ENCODE assay signal across 1 cellular context in genomic region chr17:51152766-51153209, GRCh38.
A peak's percentile ranks its signal among the peaks of the same experiment; 100 is the strongest.
TF ChIP-seq lines count a peak whose summit lies in the region.

No MANE protein-coding gene starts in this region.

TF ChIP-seq in K562, 482 proteins besides CTCF, POLR2A, EP300 and RAD21 (continued from another document):
- TF ChIP-seq ZNF3 (CRISPR knock-in tag; IDR thresholded peaks at IDR 0.05) (no peak), COPS2 (conservative IDR thresholded peaks at IDR 0.05) (no peak), ZNF57 (CRISPR knock-in tag; IDR thresholded peaks at IDR 0.05) (no peak), CHCHD3 (CRISPR knock-in tag; IDR thresholded peaks at IDR 0.05) (no peak), SMARCA5 (IDR thresholded peaks at IDR 0.05) (peak; percentile 56; the same call in 1 of the 2 replicates), ZFPM2 (CRISPR knock-in tag; IDR thresholded peaks at IDR 0.05) (no peak), MAFG (tag; conservative IDR thresholded peaks at IDR 0.05) (0 out of 2 replicates have a peak, but pooled peaks have one; percentile 19), JUND (IDR thresholded peaks at IDR 0.05; ENCODE audit: borderline replicate concordance, low read depth, low read length) (peak; percentile 70; the same call in 1 of the 2 replicates), JUND (tag; IDR thresholded peaks at IDR 0.05; ENCODE audit: borderline replicate concordance, low read depth, low read length) (no peak; the same call in 2 of the 3 replicates), AFF1 (IDR thresholded peaks at IDR 0.05; ENCODE audit: low read depth in 1 of 2, partially characterized antibody in 2 of 2) (peak in 1 of 2 experiments; percentile 11), ZKSCAN3 (CRISPR knock-in tag; IDR thresholded peaks at IDR 0.05) (no peak), ZNF384 (IDR thresholded peaks at IDR 0.05; ENCODE audit: low read depth, low read length) (peak; percentile 63), BCOR (IDR thresholded peaks at IDR 0.05) (no peak), TAF15 (IDR thresholded peaks at IDR 0.05; ENCODE audit: low read depth, low read length) (no peak), RCOR1 (IDR thresholded peaks at IDR 0.05; ENCODE audit: borderline replicate concordance in 1 of 2, low read depth in 2 of 2, low read length in 2 of 2) (no peak), CEBPB (tag; IDR thresholded peaks at IDR 0.05) (no peak), GATAD2A (IDR thresholded peaks at IDR 0.05) (no peak), SNIP1 (IDR thresholded peaks at IDR 0.05; ENCODE audit: low read depth) (no peak), TFAM (CRISPR knock-in tag; conservative IDR thresholded peaks at IDR 0.05) (no peak), ZNF217 (CRISPR knock-in tag; IDR thresholded peaks at IDR 0.05) (no peak), THRAP3 (IDR thresholded peaks at IDR 0.05; ENCODE audit: borderline replicate concordance) (no peak), JUN (IDR thresholded peaks at IDR 0.05; ENCODE audit: borderline replicate concordance, low read depth, low read length) (no peak), JUN (CRISPR knock-in tag; IDR thresholded peaks at IDR 0.05; ENCODE audit: borderline replicate concordance) (no peak), IRF2 (CRISPR knock-in tag; IDR thresholded peaks at IDR 0.05) (no peak)
- TF ChIP-seq, protein P1, sequence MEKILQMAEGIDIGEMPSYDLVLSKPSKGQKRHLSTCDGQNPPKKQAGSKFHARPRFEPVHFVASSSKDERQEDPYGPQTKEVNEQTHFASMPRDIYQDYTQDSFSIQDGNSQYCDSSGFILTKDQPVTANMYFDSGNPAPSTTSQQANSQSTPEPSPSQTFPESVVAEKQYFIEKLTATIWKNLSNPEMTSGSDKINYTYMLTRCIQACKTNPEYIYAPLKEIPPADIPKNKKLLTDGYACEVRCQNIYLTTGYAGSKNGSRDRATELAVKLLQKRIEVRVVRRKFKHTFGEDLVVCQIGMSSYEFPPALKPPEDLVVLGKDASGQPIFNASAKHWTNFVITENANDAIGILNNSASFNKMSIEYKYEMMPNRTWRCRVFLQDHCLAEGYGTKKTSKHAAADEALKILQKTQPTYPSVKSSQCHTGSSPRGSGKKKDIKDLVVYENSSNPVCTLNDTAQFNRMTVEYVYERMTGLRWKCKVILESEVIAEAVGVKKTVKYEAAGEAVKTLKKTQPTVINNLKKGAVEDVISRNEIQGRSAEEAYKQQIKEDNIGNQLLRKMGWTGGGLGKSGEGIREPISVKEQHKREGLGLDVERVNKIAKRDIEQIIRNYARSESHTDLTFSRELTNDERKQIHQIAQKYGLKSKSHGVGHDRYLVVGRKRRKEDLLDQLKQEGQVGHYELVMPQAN (IDR thresholded peaks at IDR 0.05; ENCODE audit: borderline replicate concordance): no peak
- TF ChIP-seq, protein P2, sequence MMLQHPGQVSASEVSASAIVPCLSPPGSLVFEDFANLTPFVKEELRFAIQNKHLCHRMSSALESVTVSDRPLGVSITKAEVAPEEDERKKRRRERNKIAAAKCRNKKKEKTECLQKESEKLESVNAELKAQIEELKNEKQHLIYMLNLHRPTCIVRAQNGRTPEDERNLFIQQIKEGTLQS (IDR thresholded peaks at IDR 0.05): peak; percentile 96
- TF ChIP-seq, protein P2 (CRISPR knock-in tag; conservative IDR thresholded peaks at IDR 0.05): no peak
- TF ChIP-seq, protein P3, sequence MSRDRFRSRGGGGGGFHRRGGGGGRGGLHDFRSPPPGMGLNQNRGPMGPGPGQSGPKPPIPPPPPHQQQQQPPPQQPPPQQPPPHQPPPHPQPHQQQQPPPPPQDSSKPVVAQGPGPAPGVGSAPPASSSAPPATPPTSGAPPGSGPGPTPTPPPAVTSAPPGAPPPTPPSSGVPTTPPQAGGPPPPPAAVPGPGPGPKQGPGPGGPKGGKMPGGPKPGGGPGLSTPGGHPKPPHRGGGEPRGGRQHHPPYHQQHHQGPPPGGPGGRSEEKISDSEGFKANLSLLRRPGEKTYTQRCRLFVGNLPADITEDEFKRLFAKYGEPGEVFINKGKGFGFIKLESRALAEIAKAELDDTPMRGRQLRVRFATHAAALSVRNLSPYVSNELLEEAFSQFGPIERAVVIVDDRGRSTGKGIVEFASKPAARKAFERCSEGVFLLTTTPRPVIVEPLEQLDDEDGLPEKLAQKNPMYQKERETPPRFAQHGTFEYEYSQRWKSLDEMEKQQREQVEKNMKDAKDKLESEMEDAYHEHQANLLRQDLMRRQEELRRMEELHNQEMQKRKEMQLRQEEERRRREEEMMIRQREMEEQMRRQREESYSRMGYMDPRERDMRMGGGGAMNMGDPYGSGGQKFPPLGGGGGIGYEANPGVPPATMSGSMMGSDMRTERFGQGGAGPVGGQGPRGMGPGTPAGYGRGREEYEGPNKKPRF (IDR thresholded peaks at IDR 0.05; ENCODE audit: low read depth, low read length): no peak
- TF ChIP-seq, protein P4, sequence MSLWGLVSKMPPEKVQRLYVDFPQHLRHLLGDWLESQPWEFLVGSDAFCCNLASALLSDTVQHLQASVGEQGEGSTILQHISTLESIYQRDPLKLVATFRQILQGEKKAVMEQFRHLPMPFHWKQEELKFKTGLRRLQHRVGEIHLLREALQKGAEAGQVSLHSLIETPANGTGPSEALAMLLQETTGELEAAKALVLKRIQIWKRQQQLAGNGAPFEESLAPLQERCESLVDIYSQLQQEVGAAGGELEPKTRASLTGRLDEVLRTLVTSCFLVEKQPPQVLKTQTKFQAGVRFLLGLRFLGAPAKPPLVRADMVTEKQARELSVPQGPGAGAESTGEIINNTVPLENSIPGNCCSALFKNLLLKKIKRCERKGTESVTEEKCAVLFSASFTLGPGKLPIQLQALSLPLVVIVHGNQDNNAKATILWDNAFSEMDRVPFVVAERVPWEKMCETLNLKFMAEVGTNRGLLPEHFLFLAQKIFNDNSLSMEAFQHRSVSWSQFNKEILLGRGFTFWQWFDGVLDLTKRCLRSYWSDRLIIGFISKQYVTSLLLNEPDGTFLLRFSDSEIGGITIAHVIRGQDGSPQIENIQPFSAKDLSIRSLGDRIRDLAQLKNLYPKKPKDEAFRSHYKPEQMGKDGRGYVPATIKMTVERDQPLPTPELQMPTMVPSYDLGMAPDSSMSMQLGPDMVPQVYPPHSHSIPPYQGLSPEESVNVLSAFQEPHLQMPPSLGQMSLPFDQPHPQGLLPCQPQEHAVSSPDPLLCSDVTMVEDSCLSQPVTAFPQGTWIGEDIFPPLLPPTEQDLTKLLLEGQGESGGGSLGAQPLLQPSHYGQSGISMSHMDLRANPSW (CRISPR knock-in tag; IDR thresholded peaks at IDR 0.05): no peak
